In the genomic region with DNA sequence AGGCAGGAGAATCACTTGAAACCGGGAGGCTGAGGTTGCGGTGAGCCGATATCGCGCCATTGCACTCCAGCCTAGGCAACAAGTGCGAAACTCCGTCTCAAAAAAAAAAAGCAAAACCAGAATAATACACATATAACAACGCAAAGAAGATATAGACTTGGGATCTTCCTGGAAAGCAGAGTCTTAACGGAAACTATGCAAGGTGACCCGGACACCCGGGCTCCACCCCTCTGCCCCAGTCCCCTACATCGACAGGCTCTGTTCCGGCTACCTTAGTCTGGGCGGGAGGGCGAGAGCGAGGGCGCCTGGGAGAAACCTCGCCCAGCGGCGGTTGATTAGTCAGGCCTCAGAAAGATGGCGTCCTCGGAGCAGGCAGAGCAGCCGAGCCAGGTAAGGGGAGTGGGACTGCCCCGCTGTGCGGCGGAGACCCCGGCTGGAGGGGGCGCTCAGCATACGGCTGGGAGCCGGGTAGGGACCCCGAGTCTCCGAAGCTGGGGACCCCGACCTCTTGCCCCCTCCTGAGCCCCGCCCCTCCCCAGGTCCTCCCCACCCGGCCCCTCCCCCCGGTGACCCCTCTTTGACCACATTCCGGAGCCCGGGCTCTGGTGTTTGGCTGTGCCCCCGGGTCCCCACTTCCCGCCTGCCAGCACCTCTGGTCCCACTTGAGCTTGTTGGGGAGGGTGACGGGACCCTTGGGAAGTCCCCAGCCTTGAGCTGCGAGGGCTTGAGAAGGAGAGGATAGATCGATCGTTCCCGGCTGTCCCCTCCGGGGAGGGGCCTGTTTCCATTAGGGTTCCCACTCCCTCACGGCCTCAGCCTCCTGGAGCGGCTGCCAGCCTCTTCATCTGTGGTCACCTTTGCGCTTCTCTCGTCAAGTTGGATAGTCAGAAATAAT, we compare ENCODE assay signal across 1 cellular context.
TF ChIP-seq lines count a peak whose summit lies in the region.

A gene with protein sequence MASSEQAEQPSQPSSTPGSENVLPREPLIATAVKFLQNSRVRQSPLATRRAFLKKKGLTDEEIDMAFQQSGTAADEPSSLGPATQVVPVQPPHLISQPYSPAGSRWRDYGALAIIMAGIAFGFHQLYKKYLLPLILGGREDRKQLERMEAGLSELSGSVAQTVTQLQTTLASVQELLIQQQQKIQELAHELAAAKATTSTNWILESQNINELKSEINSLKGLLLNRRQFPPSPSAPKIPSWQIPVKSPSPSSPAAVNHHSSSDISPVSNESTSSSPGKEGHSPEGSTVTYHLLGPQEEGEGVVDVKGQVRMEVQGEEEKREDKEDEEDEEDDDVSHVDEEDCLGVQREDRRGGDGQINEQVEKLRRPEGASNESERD (plus strand): TSS at position 338 of the 895 bp plus-strand sequence. CDS start 17 bp downstream, at position 355.

TF ChIP-seq in HepG2, 621 proteins besides CTCF, POLR2A, EP300 and RAD21 (continued from another document and continues in another):
- TF ChIP-seq ARNTL (CRISPR knock-in tag; IDR thresholded peaks at IDR 0.05) (peak; percentile 59; the same call in 1 of the 2 replicates), NRL (CRISPR knock-in tag; IDR thresholded peaks at IDR 0.05; ENCODE audit: borderline replicate concordance) (0 out of 2 replicates have a peak, but pooled peaks have one; percentile 49), ZFP1 (CRISPR knock-in tag; IDR thresholded peaks at IDR 0.05) (no peak), GATAD2A (CRISPR knock-in tag; IDR thresholded peaks at IDR 0.05) (peak; percentile 48), MXI1 (IDR thresholded peaks at IDR 0.05; ENCODE audit: borderline replicate concordance, low read depth, low read length) (peak; percentile 61; the same call in 1 of the 3 replicates), ZBTB38 (CRISPR knock-in tag; IDR thresholded peaks at IDR 0.05) (peak; percentile 98), KDM2A (CRISPR knock-in tag; IDR thresholded peaks at IDR 0.05; ENCODE audit: borderline replicate concordance, low read depth) (peak; percentile 75; the same call in 1 of the 2 replicates), ZNF670 (CRISPR knock-in tag; IDR thresholded peaks at IDR 0.05; ENCODE audit: borderline replicate concordance) (no peak), MXD3 (CRISPR knock-in tag; IDR thresholded peaks at IDR 0.05) (no peak; the same call in 1 of the 2 replicates), HNRNPH1 (optimal IDR thresholded peaks at IDR 0.05; ENCODE audit: low read depth, low read length) (no peak), SMAD9 (CRISPR knock-in tag; IDR thresholded peaks at IDR 0.05) (no peak), FOXC1 (CRISPR knock-in tag; IDR thresholded peaks at IDR 0.05; ENCODE audit: borderline replicate concordance) (no peak), ZNF83 (CRISPR knock-in tag; IDR thresholded peaks at IDR 0.05; ENCODE audit: borderline replicate concordance) (no peak), HIVEP1 (CRISPR knock-in tag; IDR thresholded peaks at IDR 0.05) (peak; percentile 55; the same call in 1 of the 2 replicates), ZNF446 (CRISPR knock-in tag; IDR thresholded peaks at IDR 0.05) (0 out of 2 replicates have a peak, but pooled peaks have one; percentile 64), HMG20B (CRISPR knock-in tag; conservative IDR thresholded peaks at IDR 0.05) (0 out of 2 replicates have a peak, but pooled peaks have one; percentile 54), ZMAT3 (CRISPR knock-in tag; conservative IDR thresholded peaks at IDR 0.05) (no peak), CREM (IDR thresholded peaks at IDR 0.05) (peak; percentile 92), CREM (CRISPR knock-in tag; IDR thresholded peaks at IDR 0.05) (no peak), ZNF232 (CRISPR knock-in tag; IDR thresholded peaks at IDR 0.05; ENCODE audit: borderline replicate concordance) (peak; percentile 73; the same call in 1 of the 2 replicates), HINFP (CRISPR knock-in tag; IDR thresholded peaks at IDR 0.05; ENCODE audit: low read depth) (no peak), NFE2L1 (CRISPR knock-in tag; IDR thresholded peaks at IDR 0.05; ENCODE audit: borderline replicate concordance) (no peak), MBNL3 (CRISPR knock-in tag; conservative IDR thresholded peaks at IDR 0.05) (no peak), GABPA (IDR thresholded peaks at IDR 0.05; ENCODE audit: low read depth, low read length) (no peak), GABPA (CRISPR knock-in tag; IDR thresholded peaks at IDR 0.05; ENCODE audit: low read depth) (peak; percentile 76), RCOR2 (CRISPR knock-in tag; IDR thresholded peaks at IDR 0.05) (no peak), ARID2 (CRISPR knock-in tag; IDR thresholded peaks at IDR 0.05; ENCODE audit: borderline replicate concordance) (no peak), ZNF235 (CRISPR knock-in tag; IDR thresholded peaks at IDR 0.05; ENCODE audit: borderline replicate concordance) (no peak), IKZF1 (IDR thresholded peaks at IDR 0.05) (no peak), ZNF777 (CRISPR knock-in tag; IDR thresholded peaks at IDR 0.05) (0 out of 2 replicates have a peak, but pooled peaks have one; percentile 16), SIX4 (CRISPR knock-in tag; IDR thresholded peaks at IDR 0.05) (peak; percentile 36; the same call in 1 of the 2 replicates), HCFC1 (IDR thresholded peaks at IDR 0.05; ENCODE audit: low read depth, low read length) (peak; percentile 78), ATF7 (IDR thresholded peaks at IDR 0.05) (no peak), ATF7 (CRISPR knock-in tag; IDR thresholded peaks at IDR 0.05) (no peak)
- TF ChIP-seq, protein P1, sequence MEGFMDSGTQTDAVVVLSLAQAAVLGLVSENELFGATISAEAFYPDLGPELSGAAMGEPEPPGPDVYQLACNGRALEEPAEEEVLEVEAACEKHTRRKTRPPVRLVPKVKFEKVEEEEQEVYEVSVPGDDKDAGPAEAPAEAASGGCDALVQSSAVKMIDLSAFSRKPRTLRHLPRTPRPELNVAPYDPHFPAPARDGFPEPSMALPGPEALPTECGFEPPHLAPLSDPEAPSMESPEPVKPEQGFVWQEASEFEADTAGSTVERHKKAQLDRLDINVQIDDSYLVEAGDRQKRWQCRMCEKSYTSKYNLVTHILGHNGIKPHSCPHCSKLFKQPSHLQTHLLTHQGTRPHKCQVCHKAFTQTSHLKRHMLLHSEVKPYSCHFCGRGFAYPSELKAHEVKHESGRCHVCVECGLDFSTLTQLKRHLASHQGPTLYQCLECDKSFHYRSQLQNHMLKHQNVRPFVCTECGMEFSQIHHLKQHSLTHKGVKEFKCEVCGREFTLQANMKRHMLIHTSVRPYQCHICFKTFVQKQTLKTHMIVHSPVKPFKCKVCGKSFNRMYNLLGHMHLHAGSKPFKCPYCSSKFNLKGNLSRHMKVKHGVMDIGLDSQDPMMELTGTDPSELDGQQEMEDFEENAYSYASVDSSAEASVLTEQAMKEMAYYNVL (CRISPR knock-in tag; IDR thresholded peaks at IDR 0.05; ENCODE audit: borderline replicate concordance), result no peak
- TF ChIP-seq, protein P2, sequence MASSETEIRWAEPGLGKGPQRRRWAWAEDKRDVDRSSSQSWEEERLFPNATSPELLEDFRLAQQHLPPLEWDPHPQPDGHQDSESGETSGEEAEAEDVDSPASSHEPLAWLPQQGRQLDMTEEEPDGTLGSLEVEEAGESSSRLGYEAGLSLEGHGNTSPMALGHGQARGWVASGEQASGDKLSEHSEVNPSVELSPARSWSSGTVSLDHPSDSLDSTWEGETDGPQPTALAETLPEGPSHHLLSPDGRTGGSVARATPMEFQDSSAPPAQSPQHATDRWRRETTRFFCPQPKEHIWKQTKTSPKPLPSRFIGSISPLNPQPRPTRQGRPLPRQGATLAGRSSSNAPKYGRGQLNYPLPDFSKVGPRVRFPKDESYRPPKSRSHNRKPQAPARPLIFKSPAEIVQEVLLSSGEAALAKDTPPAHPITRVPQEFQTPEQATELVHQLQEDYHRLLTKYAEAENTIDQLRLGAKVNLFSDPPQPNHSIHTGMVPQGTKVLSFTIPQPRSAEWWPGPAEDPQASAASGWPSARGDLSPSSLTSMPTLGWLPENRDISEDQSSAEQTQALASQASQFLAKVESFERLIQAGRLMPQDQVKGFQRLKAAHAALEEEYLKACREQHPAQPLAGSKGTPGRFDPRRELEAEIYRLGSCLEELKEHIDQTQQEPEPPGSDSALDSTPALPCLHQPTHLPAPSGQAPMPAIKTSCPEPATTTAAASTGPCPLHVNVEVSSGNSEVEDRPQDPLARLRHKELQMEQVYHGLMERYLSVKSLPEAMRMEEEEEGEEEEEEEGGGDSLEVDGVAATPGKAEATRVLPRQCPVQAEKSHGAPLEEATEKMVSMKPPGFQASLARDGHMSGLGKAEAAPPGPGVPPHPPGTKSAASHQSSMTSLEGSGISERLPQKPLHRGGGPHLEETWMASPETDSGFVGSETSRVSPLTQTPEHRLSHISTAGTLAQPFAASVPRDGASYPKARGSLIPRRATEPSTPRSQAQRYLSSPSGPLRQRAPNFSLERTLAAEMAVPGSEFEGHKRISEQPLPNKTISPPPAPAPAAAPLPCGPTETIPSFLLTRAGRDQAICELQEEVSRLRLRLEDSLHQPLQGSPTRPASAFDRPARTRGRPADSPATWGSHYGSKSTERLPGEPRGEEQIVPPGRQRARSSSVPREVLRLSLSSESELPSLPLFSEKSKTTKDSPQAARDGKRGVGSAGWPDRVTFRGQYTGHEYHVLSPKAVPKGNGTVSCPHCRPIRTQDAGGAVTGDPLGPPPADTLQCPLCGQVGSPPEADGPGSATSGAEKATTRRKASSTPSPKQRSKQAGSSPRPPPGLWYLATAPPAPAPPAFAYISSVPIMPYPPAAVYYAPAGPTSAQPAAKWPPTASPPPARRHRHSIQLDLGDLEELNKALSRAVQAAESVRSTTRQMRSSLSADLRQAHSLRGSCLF (CRISPR knock-in tag; IDR thresholded peaks at IDR 0.05; ENCODE audit: borderline replicate concordance), result 0 out of 2 replicates have a peak, but pooled peaks have one; percentile 44
- TF ChIP-seq, protein P3, sequence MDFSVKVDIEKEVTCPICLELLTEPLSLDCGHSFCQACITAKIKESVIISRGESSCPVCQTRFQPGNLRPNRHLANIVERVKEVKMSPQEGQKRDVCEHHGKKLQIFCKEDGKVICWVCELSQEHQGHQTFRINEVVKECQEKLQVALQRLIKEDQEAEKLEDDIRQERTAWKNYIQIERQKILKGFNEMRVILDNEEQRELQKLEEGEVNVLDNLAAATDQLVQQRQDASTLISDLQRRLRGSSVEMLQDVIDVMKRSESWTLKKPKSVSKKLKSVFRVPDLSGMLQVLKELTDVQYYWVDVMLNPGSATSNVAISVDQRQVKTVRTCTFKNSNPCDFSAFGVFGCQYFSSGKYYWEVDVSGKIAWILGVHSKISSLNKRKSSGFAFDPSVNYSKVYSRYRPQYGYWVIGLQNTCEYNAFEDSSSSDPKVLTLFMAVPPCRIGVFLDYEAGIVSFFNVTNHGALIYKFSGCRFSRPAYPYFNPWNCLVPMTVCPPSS (IDR thresholded peaks at IDR 0.05), result no peak
- TF ChIP-seq, protein P4, sequence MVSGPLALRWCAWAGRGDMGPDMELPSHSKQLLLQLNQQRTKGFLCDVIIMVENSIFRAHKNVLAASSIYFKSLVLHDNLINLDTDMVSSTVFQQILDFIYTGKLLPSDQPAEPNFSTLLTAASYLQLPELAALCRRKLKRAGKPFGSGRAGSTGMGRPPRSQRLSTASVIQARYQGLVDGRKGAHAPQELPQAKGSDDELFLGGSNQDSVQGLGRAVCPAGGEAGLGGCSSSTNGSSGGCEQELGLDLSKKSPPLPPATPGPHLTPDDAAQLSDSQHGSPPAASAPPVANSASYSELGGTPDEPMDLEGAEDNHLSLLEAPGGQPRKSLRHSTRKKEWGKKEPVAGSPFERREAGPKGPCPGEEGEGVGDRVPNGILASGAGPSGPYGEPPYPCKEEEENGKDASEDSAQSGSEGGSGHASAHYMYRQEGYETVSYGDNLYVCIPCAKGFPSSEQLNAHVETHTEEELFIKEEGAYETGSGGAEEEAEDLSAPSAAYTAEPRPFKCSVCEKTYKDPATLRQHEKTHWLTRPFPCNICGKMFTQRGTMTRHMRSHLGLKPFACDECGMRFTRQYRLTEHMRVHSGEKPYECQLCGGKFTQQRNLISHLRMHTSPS (CRISPR knock-in tag; IDR thresholded peaks at IDR 0.05; ENCODE audit: low read depth), result no peak
- TF ChIP-seq, protein P5, sequence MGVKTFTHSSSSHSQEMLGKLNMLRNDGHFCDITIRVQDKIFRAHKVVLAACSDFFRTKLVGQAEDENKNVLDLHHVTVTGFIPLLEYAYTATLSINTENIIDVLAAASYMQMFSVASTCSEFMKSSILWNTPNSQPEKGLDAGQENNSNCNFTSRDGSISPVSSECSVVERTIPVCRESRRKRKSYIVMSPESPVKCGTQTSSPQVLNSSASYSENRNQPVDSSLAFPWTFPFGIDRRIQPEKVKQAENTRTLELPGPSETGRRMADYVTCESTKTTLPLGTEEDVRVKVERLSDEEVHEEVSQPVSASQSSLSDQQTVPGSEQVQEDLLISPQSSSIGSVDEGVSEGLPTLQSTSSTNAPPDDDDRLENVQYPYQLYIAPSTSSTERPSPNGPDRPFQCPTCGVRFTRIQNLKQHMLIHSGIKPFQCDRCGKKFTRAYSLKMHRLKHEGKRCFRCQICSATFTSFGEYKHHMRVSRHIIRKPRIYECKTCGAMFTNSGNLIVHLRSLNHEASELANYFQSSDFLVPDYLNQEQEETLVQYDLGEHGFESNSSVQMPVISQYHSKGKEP (CRISPR knock-in tag; IDR thresholded peaks at IDR 0.05), result no peak
